Comparison of ENCODE assay signal across 14 cellular contexts in the genomic region with DNA sequence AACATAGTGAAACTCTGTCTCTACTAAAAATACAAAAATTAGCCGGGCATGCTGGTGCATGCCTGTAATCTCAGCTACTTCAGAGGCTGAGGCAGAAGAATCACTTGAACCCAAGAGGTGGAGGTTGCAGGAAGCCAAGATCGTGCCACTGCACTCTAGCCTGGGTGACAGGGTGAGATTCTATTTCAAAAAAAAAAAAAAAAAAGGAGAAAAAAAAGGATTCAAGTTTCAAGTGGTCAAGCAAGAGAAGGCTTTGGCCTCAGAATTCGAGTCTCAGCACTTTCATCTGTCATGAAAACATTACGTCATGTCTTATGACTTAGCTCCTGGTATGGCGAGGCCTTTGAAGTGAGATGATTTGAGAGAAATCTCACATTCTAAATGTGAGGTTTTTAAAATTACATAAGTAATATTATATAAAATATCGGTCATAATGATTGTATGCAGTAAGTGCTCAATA. TPM values are rescaled to one million over a fixed set of nuclear protein-coding genes. Genes with fewer than 3 reads are reported as not detected.
DNase-seq lines count a peak whose midpoint lies in the region; ATAC-seq and TF ChIP-seq lines count a peak whose summit lies in the region.
"Had no signal": no experiment of that assay in that cellular context is flagged by ENCODE, and none has a peak within 500 bp of the region (broad histone marks: within the 10 kb centered on the region; RNA-seq: fewer than 3 reads in every experiment).

No MANE protein-coding gene starts in this region.

- peaks cover 0 to 8% (median under 1%) of the 10 kb centered on the region in 7 donors for H3K9me3 Mint-ChIP-seq in CD14-positive monocyte
- H3K9me3 Mint-ChIP-seq in type B pancreatic cell, result no peaks in the 10 kb centered on the region
- H3K9me3 Mint-ChIP-seq in naive thymus-derived CD8-positive, alpha-beta T cell, result peaks cover 0 to 1% (median 0%) of the 10 kb centered on the region in 9 donors
- H3K9me3 Mint-ChIP-seq: activated T-helper 2 cell treated with anti-CD3 and anti-CD28 coated beads, Interferon-gamma antibody, Interleukin-2, Interleukin-4, amounts not matched to agents 10 μg/mL and 5 μg/mL and 100 μg/mL, durations not matched to agents 14 hours and 24 hours and 36 hours had no signal

- H3K4me3 Mint-ChIP-seq in CD14-positive monocyte (no peak overlapping the region), type B pancreatic cell (no peak overlapping the region)
- H3K4me3 Mint-ChIP-seq in naive thymus-derived CD8-positive, alpha-beta T cell, result no peak overlapping the region

- no peak for TF ChIP-seq CTCF in CD14-positive monocyte (IDR thresholded peaks at IDR 0.05)
- no peak for TF ChIP-seq CTCF in type B pancreatic cell (conservative IDR thresholded peaks at IDR 0.05)

- peak; percentile 24 for ATAC-seq in GM19043 (IDR thresholded peaks at IDR 0.05; ENCODE audit: low read depth, unreplicated experiment)
- peak; percentile 19 for ATAC-seq in HG02610 (IDR thresholded peaks at IDR 0.05; ENCODE audit: unreplicated experiment)
- peak; percentile 36 for ATAC-seq in HG03442 (IDR thresholded peaks at IDR 0.05; ENCODE audit: unreplicated experiment)
- no peak for ATAC-seq in GM21367 (IDR thresholded peaks at IDR 0.05; ENCODE audit: unreplicated experiment)
- ATAC-seq in naive thymus-derived CD8-positive, alpha-beta T cell, result no peak
- ATAC-seq: psoas muscle had no signal

- POLR2A ChIA-PET in naive thymus-derived CD8-positive, alpha-beta T cell (lab: Charles Lee), result no interaction called here

- DNase-seq in CD14-positive monocyte (ENCODE audit: low spot score) (no peak), amniotic stem cell (lab: John Stamatoyannopoulos, UW) (no peak), type B pancreatic cell (ENCODE audit: extremely low spot score, unreplicated experiment) (no peak)
- DNase-seq in naive thymus-derived CD8-positive, alpha-beta T cell, result no peak
- DNase-seq: ACHN; activated CD4-positive, CD25-positive, alpha-beta regulatory T cell treated with anti-CD3 and anti-CD28 coated beads, Interleukin-2, amount 50 U/mL, for 72 hours; DND-41; psoas muscle; SJCRH30 had no signal

- H3K27me3 Mint-ChIP-seq in CD14-positive monocyte (ENCODE audit: low read depth in 3 of 3) (peaks cover 2 to 6% (median 2%) of the 10 kb centered on the region in 3 donors), type B pancreatic cell (no peaks in the 10 kb centered on the region)
- peaks cover 8 to 21% (median 11%) of the 10 kb centered on the region in 5 donors for H3K27me3 Mint-ChIP-seq in naive thymus-derived CD8-positive, alpha-beta T cell

- peaks cover 2% of the 10 kb centered on the region for H3K4me1 Mint-ChIP-seq in CD14-positive monocyte
- H3K4me1 Mint-ChIP-seq in type B pancreatic cell (ENCODE audit: unreplicated experiment), result no peaks in the 10 kb centered on the region
- H3K4me1 Mint-ChIP-seq in naive thymus-derived CD8-positive, alpha-beta T cell, result peaks cover 2 to 11% (median 6%) of the 10 kb centered on the region in 4 donors

- intact Hi-C loops in CD14-positive monocyte (cut with micrococcal nuclease), result no loop called here

- H3K36me3 Mint-ChIP-seq in CD14-positive monocyte, result no peaks in the 10 kb centered on the region
- H3K36me3 Mint-ChIP-seq in type B pancreatic cell, result no peaks in the 10 kb centered on the region
- H3K36me3 Mint-ChIP-seq in naive thymus-derived CD8-positive, alpha-beta T cell, result no peaks in the 10 kb centered on the region

- H3K27ac Mint-ChIP-seq in CD14-positive monocyte, result peak overlapping the region in 4 of 7 donors; percentile 79 to 94 (median 86)
- no peak overlapping the region for H3K27ac Mint-ChIP-seq in type B pancreatic cell
- no peak overlapping the region for H3K27ac Mint-ChIP-seq in naive thymus-derived CD8-positive, alpha-beta T cell
- H3K27ac Mint-ChIP-seq: activated T-helper 2 cell treated with anti-CD3 and anti-CD28 coated beads, Interferon-gamma antibody, Interleukin-2, Interleukin-4, amounts not matched to agents 10 μg/mL and 5 μg/mL and 100 μg/mL, durations not matched to agents 14 hours and 24 hours and 36 hours had no signal

RNA-seq across cellular contexts. Expression of a gene that starts 21.2 kb away (rescaled TPM):
- 10 to 100 TPM; 28.3 to 33.2 TPM for polyA plus RNA-seq in CD14-positive monocyte
- 21.0 and 34.2 TPM in 2 replicates for total RNA-seq in type B pancreatic cell (ENCODE audit: low replicate concordance)
- total RNA-seq in naive thymus-derived CD8-positive, alpha-beta T cell, result 10 to 100 TPM; 17.1 TPM
- polyA plus RNA-seq in naive thymus-derived CD8-positive, alpha-beta T cell, result 10 to 100 TPM; 17.2 to 20.8 (median 20.4) TPM

RNA-seq across cellular contexts. Expression of a gene that starts 21.2 kb away (rescaled TPM):
- 10 to 100 TPM; 23.1 to 32.1 TPM for polyA plus RNA-seq in CD14-positive monocyte
- 29.3 and 42.0 TPM in 2 replicates for total RNA-seq in type B pancreatic cell (ENCODE audit: low replicate concordance)
- 10 to 100 TPM; 27.8 to 32.6 TPM for total RNA-seq in naive thymus-derived CD8-positive, alpha-beta T cell
- polyA plus RNA-seq in naive thymus-derived CD8-positive, alpha-beta T cell, result 10 to 100 TPM; 25.6 to 43.4 (median 36.7) TPM

Comparison
In these comparisons a context has a peak if more than half of its experiments do, and no peak if none do; other contexts are left out.
1. H3K27ac Mint-ChIP-seq: peak in CD14-positive monocyte (4 of 7); none in type B pancreatic cell (single experiment) and naive thymus-derived CD8-positive, alpha-beta T cell (0 of 10).
2. ATAC-seq: peak in GM19043 (single experiment), HG02610 (single experiment) and HG03442 (single experiment); none in GM21367 (single experiment) and naive thymus-derived CD8-positive, alpha-beta T cell (0 of 2).